ENCODE assay signal across 10 cellular contexts in the genomic region with DNA sequence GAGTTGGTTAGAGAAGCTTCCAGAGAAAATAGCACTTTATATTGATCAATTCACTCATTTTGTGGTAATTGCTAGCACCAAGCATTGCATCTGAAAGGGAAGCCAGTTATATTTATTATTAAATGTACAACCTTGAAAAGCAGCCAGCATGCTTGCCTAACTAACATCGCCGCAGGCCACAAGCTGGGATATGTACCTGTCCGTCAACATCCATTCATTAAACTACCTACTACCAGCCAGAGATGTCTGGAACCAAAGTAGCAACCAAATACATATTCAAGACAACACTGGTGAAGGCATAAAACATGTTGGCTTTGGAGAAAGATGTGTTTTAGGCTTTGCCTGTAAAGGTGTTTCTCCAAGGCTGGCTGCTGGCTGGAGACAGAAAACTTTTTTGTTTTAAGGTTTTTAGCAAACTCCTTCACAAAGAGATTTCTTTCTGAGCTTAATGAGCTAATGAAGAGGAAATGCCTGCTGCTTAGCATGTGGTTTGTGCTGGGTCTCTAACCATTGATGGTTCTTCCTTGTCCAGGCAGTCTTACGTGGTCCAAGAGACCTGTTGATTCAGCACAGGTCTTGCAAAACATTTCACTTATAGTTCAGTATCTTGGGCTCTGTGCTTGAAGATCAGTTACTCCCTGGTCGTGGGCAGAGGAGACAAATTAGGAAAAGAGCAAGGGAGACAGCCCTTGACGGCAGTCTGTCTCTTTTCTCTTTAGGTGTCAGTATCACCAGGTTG. TPM values are rescaled to one million over a fixed set of nuclear protein-coding genes. Genes with fewer than 3 reads are reported as not detected.
A peak's percentile ranks its signal among the peaks of the same experiment; 100 is the strongest.
DNase-seq lines count a peak whose midpoint lies in the region; ATAC-seq, FAIRE-seq and TF ChIP-seq lines count a peak whose summit lies in the region.
"Had no signal": no experiment of that assay in that cellular context is flagged by ENCODE, and none has a peak within 500 bp of the region (broad histone marks: within the 10 kb centered on the region; RNA-seq: fewer than 3 reads in every experiment).

No MANE protein-coding gene starts in this region.

- DNase-seq in NOMO-1 treated with DMSO at 0.1 percent for 48 hours (lab: John Stamatoyannopoulos, UW; ENCODE audit: unreplicated experiment) (peak; percentile 49), NOMO-1 treated with dmso at 0.1 percent for 144 hours (lab: John Stamatoyannopoulos, UW; ENCODE audit: unreplicated experiment) (no peak), RWPE2 (ENCODE audit: low spot score) (peak; percentile 79), esophagus squamous epithelium (lab: John Stamatoyannopoulos, UW) (no peak), small intestine (no peak), lower leg skin (ENCODE audit: low spot score in 2 of 2) (no peak), NCI-H146 treated with DMSO at 0.1 percent for 48 hours (lab: John Stamatoyannopoulos, UW; ENCODE audit: unreplicated experiment) (no peak)
- DNase-seq: activated gamma-delta T cell had no signal

- 24 to 36% methylated on average over 6 of the region's 6 CpGs for WGBS in esophagus squamous epithelium, 2 donors
- 60 to 78% (median 65%) methylated on average over 6 of the region's 6 CpGs for WGBS in small intestine, 3 donors
- 37 to 46% methylated on average over 6 of the region's 6 CpGs for WGBS in lower leg skin, 2 donors

- ATAC-seq in RWPE2 (ENCODE audit: low read depth), result peak; percentile 15; the same call in 1 of the 3 replicates
- no peak for ATAC-seq in HG02885 (IDR thresholded peaks at IDR 0.05; ENCODE audit: poor library complexity, unreplicated experiment)

- no peak for TF ChIP-seq POLR2A in esophagus squamous epithelium (IDR thresholded peaks at IDR 0.05)
- no peak for TF ChIP-seq POLR2A in lower leg skin (IDR thresholded peaks at IDR 0.05)

- H3K4me3 ChIP-seq in RWPE2 (ENCODE audit: severe bottlenecking) (no peak overlapping the region), esophagus squamous epithelium (peak overlapping the region in 3 of 4 donors; percentile 69 to 97 (median 82)), small intestine (ENCODE audit: low read depth in 1 of 2, low read length in 2 of 2) (no peak overlapping the region), lower leg skin (ENCODE audit: low read depth, poor library complexity, severe bottlenecking) (no peak overlapping the region)

- TF ChIP-seq CTCF in RWPE2 (IDR thresholded peaks at IDR 0.05; ENCODE audit: poor library complexity, severe bottlenecking) (no peak), esophagus squamous epithelium (IDR thresholded peaks at IDR 0.05) (no peak), lower leg skin (IDR thresholded peaks at IDR 0.05) (no peak)

- H3K4me1 ChIP-seq in RWPE2 (ENCODE audit: insufficient read depth, poor library complexity, severe bottlenecking) (peaks cover 63% of the 10 kb centered on the region), esophagus squamous epithelium (peaks cover 67 to 94% (median 77%) of the 10 kb centered on the region in 3 donors), small intestine (ENCODE audit: control insufficient read depth in 2 of 2, insufficient read depth in 1 of 2, low read depth in 1 of 2, low read length in 1 of 2) (peaks cover 0 to 15% of the 10 kb centered on the region in 2 donors)

- peaks cover 21% of the 10 kb centered on the region for H3K36me3 ChIP-seq in RWPE2 (ENCODE audit: low read depth)
- peaks cover 0 to 14% (median 0%) of the 10 kb centered on the region in 3 donors for H3K36me3 ChIP-seq in esophagus squamous epithelium
- no peaks in the 10 kb centered on the region for H3K36me3 ChIP-seq in small intestine (ENCODE audit: control insufficient read depth in 2 of 2, insufficient read depth in 2 of 2, low read length in 2 of 2)

- H3K9me3 ChIP-seq in RWPE2 (ENCODE audit: severe bottlenecking), result no peaks in the 10 kb centered on the region
- H3K9me3 ChIP-seq in esophagus squamous epithelium, result no peaks in the 10 kb centered on the region
- H3K9me3 ChIP-seq in small intestine (ENCODE audit: control insufficient read depth, low read depth), result no peaks in the 10 kb centered on the region

- H3K27ac ChIP-seq in RWPE2 (ENCODE audit: poor library complexity, severe bottlenecking) (peak overlapping the region; percentile 95), esophagus squamous epithelium (peak overlapping the region; percentile 65 to 99 (median 84)), small intestine (ENCODE audit: low read depth in 1 of 2, low read length in 1 of 2) (peak overlapping the region; percentile 50 to 79)
- H3K27ac ChIP-seq: 22Rv1 had no signal

- FAIRE-seq in small intestine (lab: Jason Lieb, UNC), result no peak

- intact Hi-C loops in esophagus squamous epithelium (cut with DNase I) (no loop called here), lower leg skin (cut with DNase I; ENCODE audit: low total_unique reads) (no loop called here)

- H3K27me3 ChIP-seq in RWPE2 (ENCODE audit: insufficient read depth, poor library complexity, severe bottlenecking), result no peaks in the 10 kb centered on the region
- no peaks in the 10 kb centered on the region for H3K27me3 ChIP-seq in esophagus squamous epithelium
- H3K27me3 ChIP-seq in small intestine (ENCODE audit: control insufficient read depth in 2 of 2, insufficient read depth in 2 of 2, low read length in 2 of 2), result no peaks in the 10 kb centered on the region

RNA-seq across cellular contexts. Expression of gene ITPRIPL2, which starts 3.1 kb away (rescaled TPM):
- total RNA-seq in esophagus squamous epithelium (10 to 100 TPM; 18.3 to 78.6 (median 42.4) TPM), lower leg skin (10 to 100 TPM; 57.3 to 61.0 (median 58.1) TPM)
- polyA plus RNA-seq in small intestine, result 1 to 10 TPM; 3.6 to 7.2 (median 5.1) TPM

RNA-seq across cellular contexts. Expression of gene COQ7, which starts 49.5 kb away (rescaled TPM):
- 10 to 100 TPM in 3 of 4 donors, 1 to 10 TPM in 1; 5.6 to 14.4 (median 12.5) TPM for total RNA-seq in esophagus squamous epithelium
- polyA plus RNA-seq in small intestine, result 10 to 100 TPM; 10.5 to 22.1 (median 16.5) TPM
- total RNA-seq in lower leg skin, result 10 to 100 TPM; 11.4 to 18.3 (median 15.4) TPM

RNA-seq across cellular contexts. Expression of gene SYT17, which starts 51.2 kb away (rescaled TPM):
- total RNA-seq in esophagus squamous epithelium (1 to 10 TPM in 3 of 4 donors, under 1 TPM in 1; 0.88 to 7.6 (median 4.7) TPM), lower leg skin (1 to 10 TPM; 3.7 to 9.0 (median 4.8) TPM)
- polyA plus RNA-seq in small intestine, result 1 to 10 TPM; 1.8 to 4.1 (median 2.5) TPM

Comparison
In these comparisons a context has a peak if more than half of its experiments do, and no peak if none do; other contexts are left out.
1. DNase-seq: peak in NOMO-1 treated with DMSO at 0.1 percent for 48 hours (single experiment) and RWPE2 (single experiment); none in NOMO-1 treated with dmso at 0.1 percent for 144 hours (single experiment), esophagus squamous epithelium (single experiment), small intestine (single experiment), lower leg skin (0 of 2) and NCI-H146 treated with DMSO at 0.1 percent for 48 hours (single experiment).
2. H3K4me3 ChIP-seq: peak in esophagus squamous epithelium (3 of 4); none in RWPE2 (single experiment), small intestine (0 of 2) and lower leg skin (single experiment).
3. Peak in every context shown above with its lines, with median percentiles within 50 percentile points of each other: H3K27ac ChIP-seq.